Comparison of ENCODE assay signal across 11 cellular contexts in genomic region chr9:129607026-129607397, GRCh38. TPM values are rescaled to one million over a fixed set of nuclear protein-coding genes. Genes with fewer than 3 reads are reported as not detected.
A peak's percentile ranks its signal among the peaks of the same experiment; 100 is the strongest.
DNase-seq lines count a peak whose midpoint lies in the region; ATAC-seq, FAIRE-seq and TF ChIP-seq lines count a peak whose summit lies in the region.
"Had no signal": no experiment of that assay in that cellular context is flagged by ENCODE, and none has a peak within 500 bp of the region (broad histone marks: within the 10 kb centered on the region; RNA-seq: fewer than 3 reads in every experiment).

No MANE protein-coding gene starts in this region.

- TF ChIP-seq POLR2A in K562 (conservative IDR thresholded peaks at IDR 0.05), result no peak

- TF ChIP-seq RAD21 in K562 (CRISPR knock-in tag; conservative IDR thresholded peaks at IDR 0.05 in 1 of 2, IDR thresholded peaks at IDR 0.05 in 1 of 2), result no peak

- no peak for DNase-seq in activated T-cell treated with anti-CD3 and anti-CD28 coated beads, Interleukin-2, amount 50 U/mL, for 24 hours
- no peak for DNase-seq in activated T-cell treated with anti-CD3 and anti-CD28 coated beads, Interleukin-2, amount 50 U/mL, for 48 hours
- DNase-seq in K562 (ENCODE audit: extremely low read depth in 1 of 4, low spot score in 3 of 4), result no peak
- no peak for DNase-seq in mesothelial cell of epicardium (ENCODE audit: low spot score in 2 of 2, unreplicated experiment in 2 of 2)
- DNase-seq in tibial artery, result no peak
- no peak for DNase-seq in T1000 (lab: John Stamatoyannopoulos, UW)
- no peak for DNase-seq in NCI-H1930 (lab: John Stamatoyannopoulos, UW)
- DNase-seq: activated CD8-positive, alpha-beta memory T cell treated with anti-CD3 and anti-CD28 coated beads for 24 hours; effector CD4-positive, alpha-beta T cell had no signal

- H3K9me1 ChIP-seq in K562 (ENCODE audit: control insufficient read depth, insufficient read depth, low read length), result no peaks in the 10 kb centered on the region

- CTCF ChIA-PET in K562 (lab: Yijun Ruan, JAX; ENCODE audit: low intra/inter-chr PET ratio), result interaction anchor here (0.6 to 1.0 kb wide), 2 partner anchors 165 to 475 kb away, joined by 3 read pairs; no protein-coding TSS in a partner anchor

- H3K4me1 Mint-ChIP-seq in activated T-cell treated with anti-CD3 and anti-CD28 coated beads, Interleukin-2, amount 50 U/mL, for 24 hours (ENCODE audit: low read depth), result peaks cover 45% of the 10 kb centered on the region
- H3K4me1 Mint-ChIP-seq in mesothelial cell of epicardium, result peaks cover 44% of the 10 kb centered on the region

- 0 out of 2 replicates have a peak, but pooled peaks cover 8% of the 10 kb centered on the region for H4K20me1 ChIP-seq in K562 (replicated peaks; ENCODE audit: control insufficient read depth, insufficient read depth, low read length)

- H3K9me3 ChIP-seq in K562 (replicated peaks; ENCODE audit: control insufficient read depth, insufficient read depth, low read depth, low read length), result no peaks in the 10 kb centered on the region
- no peaks in the 10 kb centered on the region for H3K9me3 ChIP-seq in tibial artery
- H3K9me3 ChIP-seq: BE2C had no signal

- no peaks in the 10 kb centered on the region for H3K9me3 Mint-ChIP-seq in activated T-cell treated with anti-CD3 and anti-CD28 coated beads, Interleukin-2, amount 50 U/mL, for 24 hours
- no peaks in the 10 kb centered on the region for H3K9me3 Mint-ChIP-seq in mesothelial cell of epicardium

- H3K4me3 ChIP-seq in K562 (no peak overlapping the region), tibial artery (no peak overlapping the region)

- 80% methylated on average over 4 of the region's 6 CpGs for WGBS in K562 (ENCODE audit: insufficient coverage, low coverage, missing lambda C conversion rate)

- H3K36me3 ChIP-seq in K562 (ENCODE audit: control insufficient read depth, insufficient read depth, low read length), result no peaks in the 10 kb centered on the region
- H3K36me3 ChIP-seq in tibial artery, result no peaks in the 10 kb centered on the region
- H3K36me3 ChIP-seq: BE2C had no signal

- H3K79me2 ChIP-seq in K562 (ENCODE audit: control insufficient read depth, insufficient read depth, low read length), result no peaks in the 10 kb centered on the region

- in situ Hi-C loops in K562 (cut with MboI), result loop anchor here (5.0 to 25.0 kb wide), 3 partner anchors 45 to 270 kb away; no protein-coding TSS in a partner anchor

- H3K27ac ChIP-seq in K562 (ENCODE audit: extremely low read depth, low read depth, low read length) (no peak overlapping the region), tibial artery (peak overlapping the region; percentile 94 to 95)

- POLR2A ChIA-PET in K562 (lab: Yijun Ruan, JAX), result interaction anchor here (0.6 to 1.6 kb wide), 5 partner anchors 11 to 434 kb away, joined by 3 to 5 read pairs (median 4); no protein-coding TSS in a partner anchor

- no peak for TF ChIP-seq EP300 in K562 (IDR thresholded peaks at IDR 0.05; ENCODE audit: low read length)

- BruUV-seq in K562 (replicated peaks; lab: Mats Ljungman, UMichigan), result no TSS peak

- H3K27me3 Mint-ChIP-seq in activated T-cell treated with anti-CD3 and anti-CD28 coated beads, Interleukin-2, amount 50 U/mL, for 24 hours, result no peaks in the 10 kb centered on the region
- H3K27me3 Mint-ChIP-seq in mesothelial cell of epicardium (ENCODE audit: low read depth), result no peaks in the 10 kb centered on the region

- intact Hi-C loops in K562 (cut with micrococcal nuclease), result loop anchor here (2.0 to 10.0 kb wide), 3 partner anchors 36 to 120 kb away; no protein-coding TSS in a partner anchor
- intact Hi-C loops in tibial artery (cut with DNase I; ENCODE audit: low total_unique reads), result loop anchor here (5.0 to 10.0 kb wide), 2 partner anchors 110 to 292 kb away; no protein-coding TSS in a partner anchor

- peak overlapping the region; percentile 18 for H3K27ac Mint-ChIP-seq in activated T-cell treated with anti-CD3 and anti-CD28 coated beads, Interleukin-2, amount 50 U/mL, for 24 hours
- H3K27ac Mint-ChIP-seq in mesothelial cell of epicardium, result peak overlapping the region; percentile 91

- FAIRE-seq in K562 (lab: Jason Lieb, UNC), result no peak

- H3K27me3 ChIP-seq in K562 (ENCODE audit: control insufficient read depth in 2 of 2, insufficient read depth in 2 of 2, low read length in 2 of 2) (peaks cover 0 to 7% of the 10 kb centered on the region in 2 experiments; a peak in 2 of 5 replicates), tibial artery (no peaks in the 10 kb centered on the region)
- H3K27me3 ChIP-seq: BE2C had no signal

- ATAC-seq in K562, result no peak
- ATAC-seq in HG02884 (IDR thresholded peaks at IDR 0.05; ENCODE audit: unreplicated experiment), result no peak

- no peak overlapping the region for H3K4me3 Mint-ChIP-seq in activated T-cell treated with anti-CD3 and anti-CD28 coated beads, Interleukin-2, amount 50 U/mL, for 24 hours
- H3K4me3 Mint-ChIP-seq in mesothelial cell of epicardium, result no peak overlapping the region

- peak overlapping the region; percentile 71; the same call in 1 of the 2 replicates for H2AFZ ChIP-seq in K562 (ENCODE audit: low read depth, low read length)

- H3K9ac ChIP-seq in K562 (ENCODE audit: insufficient read depth in 1 of 2, low read depth in 2 of 2, low read length in 2 of 2), result 0 out of 4 replicates have a peak overlapping the region, but pooled peaks of 1 of the 2 experiments have one; percentile 55

- H3K36me3 Mint-ChIP-seq in activated T-cell treated with anti-CD3 and anti-CD28 coated beads, Interleukin-2, amount 50 U/mL, for 24 hours (ENCODE audit: low read depth), result no peaks in the 10 kb centered on the region
- H3K36me3 Mint-ChIP-seq in mesothelial cell of epicardium, result no peaks in the 10 kb centered on the region

- peaks cover 18 to 73% of the 10 kb centered on the region in 2 experiments; a peak in 4 of 5 replicates for H3K4me1 ChIP-seq in K562 (replicated peaks in 1 of 2; ENCODE audit: control insufficient read depth in 2 of 2, insufficient read depth in 2 of 2, low read length in 2 of 2)
- peaks cover 0 to 45% (median 44%) of the 10 kb centered on the region in 4 donors for H3K4me1 ChIP-seq in tibial artery

- TF ChIP-seq CTCF in K562 (IDR thresholded peaks at IDR 0.05 in 2 of 3, conservative IDR thresholded peaks at IDR 0.05 in 1 of 3; ENCODE audit: insufficient read depth in 2 of 3, low read depth in 1 of 3, low read length in 3 of 3) (no peak), mesothelial cell of epicardium (IDR thresholded peaks at IDR 0.05; ENCODE audit: unreplicated experiment) (no peak), tibial artery (IDR thresholded peaks at IDR 0.05) (no peak)

- no peak overlapping the region for H3K4me2 ChIP-seq in K562 (ENCODE audit: insufficient read depth, low read length)

RNA-seq across cellular contexts. Expression of gene C9orf50, which starts 13.9 kb away (rescaled TPM):
- total RNA-seq in K562 (2011; cell fraction: chromatin; rRNA removed; ENCODE audit: low replicate concordance), result not detected in 2 replicates
- total RNA-seq in K562 (2011; cell fraction: nucleolus; rRNA removed), result not detected in 2 replicates
- not detected in 2 replicates for total RNA-seq in K562 (2011; cell fraction: nucleoplasm; rRNA removed)
- total RNA-seq in K562 (2014; rRNA removed) (0.12 TPM in 1 of 2 replicates, not detected in the other), K562 (2014; rRNA removed; fragmentation: Illumina TruSeq; extraction: Trizol) (not detected in 2 replicates), K562 (2015; rRNA removed; fragmentation: Illumina TruSeq; extraction: Trizol) (not detected in 2 replicates), K562 (2021) (not detected in 2 replicates), mesothelial cell of epicardium (0.23 to 0.87 TPM (median 0.69 TPM) in 3 replicates)
- polyA plus RNA-seq in K562 (2011; rRNA removed) (not detected in 2 replicates), K562 (2014; fragmentation: Illumina TruSeq; extraction: Trizol) (not detected in 2 replicates), K562 (2014; fragmentation: Nextera tagmentation; extraction: Ambion mirVana) (not detected), K562 (2014; rRNA removed) (not detected in 2 replicates)
- not detected in 2 replicates for polyA plus RNA-seq in K562 (2011; cell fraction: cytosol; rRNA removed)
- not detected in 2 replicates for polyA plus RNA-seq in K562 (2011; cell fraction: nucleus; rRNA removed)
- not detected in 2 replicates for polyA plus RNA-seq in K562 (2012)
- not detected in 2 replicates for polyA minus RNA-seq in K562 (2011; rRNA and poly(A)+ RNA removed)
- polyA minus RNA-seq in K562 (2011; cell fraction: cytosol; rRNA and poly(A)+ RNA removed), result not detected in 2 replicates
- not detected in 2 replicates for polyA minus RNA-seq in K562 (2011; cell fraction: nucleus; rRNA and poly(A)+ RNA removed)

RNA-seq across cellular contexts. Expression of gene NTMT1, which starts 19.0 kb away (rescaled TPM):
- total RNA-seq in K562 (2011; cell fraction: chromatin; rRNA removed; ENCODE audit: low replicate concordance), result 28.6 and 94.1 TPM in 2 replicates
- total RNA-seq in K562 (2011; cell fraction: nucleolus; rRNA removed), result 70.3 and 71.4 TPM in 2 replicates
- 51.0 and 57.9 TPM in 2 replicates for total RNA-seq in K562 (2011; cell fraction: nucleoplasm; rRNA removed)
- total RNA-seq in K562 (2014; rRNA removed) (116 and 120 TPM in 2 replicates), K562 (2014; rRNA removed; fragmentation: Illumina TruSeq; extraction: Trizol) (49.6 and 59.2 TPM in 2 replicates), K562 (2015; rRNA removed; fragmentation: Illumina TruSeq; extraction: Trizol) (74.3 and 78.1 TPM in 2 replicates), K562 (2021) (108 and 110 TPM in 2 replicates), mesothelial cell of epicardium (30.7 to 33.3 TPM (median 33.0 TPM) in 3 replicates)
- polyA plus RNA-seq in K562 (2011; rRNA removed) (74.7 and 79.2 TPM in 2 replicates), K562 (2014; fragmentation: Illumina TruSeq; extraction: Trizol) (80.6 and 113 TPM in 2 replicates), K562 (2014; fragmentation: Nextera tagmentation; extraction: Ambion mirVana) (10 to 100 TPM; 42.1 to 67.0 TPM), K562 (2014; rRNA removed) (111 and 121 TPM in 2 replicates)
- polyA plus RNA-seq in K562 (2011; cell fraction: cytosol; rRNA removed), result 89.1 and 124 TPM in 2 replicates
- 42.9 and 47.3 TPM in 2 replicates for polyA plus RNA-seq in K562 (2011; cell fraction: nucleus; rRNA removed)
- polyA plus RNA-seq in K562 (2012), result 42.1 and 72.6 TPM in 2 replicates
- 34.5 and 60.2 TPM in 2 replicates for polyA minus RNA-seq in K562 (2011; rRNA and poly(A)+ RNA removed)
- polyA minus RNA-seq in K562 (2011; cell fraction: cytosol; rRNA and poly(A)+ RNA removed), result 23.4 and 42.2 TPM in 2 replicates
- polyA minus RNA-seq in K562 (2011; cell fraction: nucleus; rRNA and poly(A)+ RNA removed), result 14.7 and 15.7 TPM in 2 replicates

RNA-seq across cellular contexts. Expression of gene ASB6, which starts 34.9 kb away (rescaled TPM):
- 8.0 and 24.6 TPM in 2 replicates for total RNA-seq in K562 (2011; cell fraction: chromatin; rRNA removed; ENCODE audit: low replicate concordance)
- total RNA-seq in K562 (2011; cell fraction: nucleolus; rRNA removed), result 20.2 and 20.4 TPM in 2 replicates
- total RNA-seq in K562 (2011; cell fraction: nucleoplasm; rRNA removed), result 10.2 and 12.6 TPM in 2 replicates
- total RNA-seq in K562 (2014; rRNA removed), result 12.4 and 15.8 TPM in 2 replicates
- 4.1 and 4.9 TPM in 2 replicates for total RNA-seq in K562 (2014; rRNA removed; fragmentation: Illumina TruSeq; extraction: Trizol)
- total RNA-seq in K562 (2015; rRNA removed; fragmentation: Illumina TruSeq; extraction: Trizol), result 8.6 TPM in 2 replicates
- 17.1 and 17.3 TPM in 2 replicates for total RNA-seq in K562 (2021)
- 11.3 and 13.1 TPM in 2 replicates for polyA plus RNA-seq in K562 (2011; rRNA removed)
- 10.5 and 18.2 TPM in 2 replicates for polyA plus RNA-seq in K562 (2011; cell fraction: cytosol; rRNA removed)
- 26.0 and 42.0 TPM in 2 replicates for polyA plus RNA-seq in K562 (2011; cell fraction: nucleus; rRNA removed)
- polyA plus RNA-seq in K562 (2012), result 11.4 and 12.4 TPM in 2 replicates
- 12.8 and 13.1 TPM in 2 replicates for polyA plus RNA-seq in K562 (2014; fragmentation: Illumina TruSeq; extraction: Trizol)
- polyA plus RNA-seq in K562 (2014; fragmentation: Nextera tagmentation; extraction: Ambion mirVana), result 1 to 10 TPM in 1 of 2 experiments, under 1 TPM in 1; 0.92 to 1.1 TPM
- 17.8 and 19.5 TPM in 2 replicates for polyA plus RNA-seq in K562 (2014; rRNA removed)
- polyA minus RNA-seq in K562 (2011; rRNA and poly(A)+ RNA removed), result 3.6 and 4.9 TPM in 2 replicates
- 5.0 and 6.1 TPM in 2 replicates for polyA minus RNA-seq in K562 (2011; cell fraction: cytosol; rRNA and poly(A)+ RNA removed)
- polyA minus RNA-seq in K562 (2011; cell fraction: nucleus; rRNA and poly(A)+ RNA removed), result 7.3 and 9.0 TPM in 2 replicates
- total RNA-seq in mesothelial cell of epicardium, result 24.5 to 26.2 TPM (median 24.6 TPM) in 3 replicates

RNA-seq across cellular contexts. Expression of gene PRRX2, which starts 58.4 kb away (rescaled TPM):
- total RNA-seq in K562 (2011; cell fraction: chromatin; rRNA removed; ENCODE audit: low replicate concordance), result not detected in 2 replicates
- not detected in 2 replicates for total RNA-seq in K562 (2011; cell fraction: nucleolus; rRNA removed)
- not detected in 2 replicates for total RNA-seq in K562 (2011; cell fraction: nucleoplasm; rRNA removed)
- total RNA-seq in K562 (2014; rRNA removed) (not detected in 2 replicates), K562 (2014; rRNA removed; fragmentation: Illumina TruSeq; extraction: Trizol) (not detected in 2 replicates), K562 (2015; rRNA removed; fragmentation: Illumina TruSeq; extraction: Trizol) (not detected in 2 replicates), K562 (2021) (not detected in 2 replicates), mesothelial cell of epicardium (7.5 to 10.1 TPM (median 8.7 TPM) in 3 replicates)
- polyA plus RNA-seq in K562 (2011; rRNA removed) (not detected in 2 replicates), K562 (2014; fragmentation: Illumina TruSeq; extraction: Trizol) (not detected in 2 replicates), K562 (2014; fragmentation: Nextera tagmentation; extraction: Ambion mirVana) (not detected), K562 (2014; rRNA removed) (0.21 TPM in 1 of 2 replicates, not detected in the other)
- 0.18 TPM in 1 of 2 replicates, not detected in the other for polyA plus RNA-seq in K562 (2011; cell fraction: cytosol; rRNA removed)
- 0.13 TPM in 1 of 2 replicates, not detected in the other for polyA plus RNA-seq in K562 (2011; cell fraction: nucleus; rRNA removed)
- polyA plus RNA-seq in K562 (2012), result not detected in 2 replicates
- not detected in 2 replicates for polyA minus RNA-seq in K562 (2011; rRNA and poly(A)+ RNA removed)
- polyA minus RNA-seq in K562 (2011; cell fraction: cytosol; rRNA and poly(A)+ RNA removed), result not detected in 2 replicates
- not detected in 2 replicates for polyA minus RNA-seq in K562 (2011; cell fraction: nucleus; rRNA and poly(A)+ RNA removed)
